ENCODE assay signal across 1 cellular context in genomic region chr9:128424268-128424780, GRCh38.
TF ChIP-seq lines count a peak whose summit lies in the region.

No MANE protein-coding gene starts in this region.

TF ChIP-seq in IMR-90, 13 proteins besides CTCF, POLR2A, EP300 and RAD21:
- TF ChIP-seq RFX5 (IDR thresholded peaks at IDR 0.05; ENCODE audit: low read depth, low read length) (no peak), FOS (IDR thresholded peaks at IDR 0.05; ENCODE audit: low read depth, low read length) (no peak), ELK1 (IDR thresholded peaks at IDR 0.05; ENCODE audit: borderline replicate concordance, low read depth, low read length) (no peak), MAZ (IDR thresholded peaks at IDR 0.05; ENCODE audit: borderline replicate concordance, low read depth, low read length) (no peak), USF2 (IDR thresholded peaks at IDR 0.05; ENCODE audit: low read depth, low read length) (no peak), MXI1 (IDR thresholded peaks at IDR 0.05; ENCODE audit: borderline replicate concordance, low read depth, low read length) (no peak), RCOR1 (IDR thresholded peaks at IDR 0.05; ENCODE audit: insufficient replicate concordance, low read length) (no peak), CEBPB (IDR thresholded peaks at IDR 0.05; ENCODE audit: low read depth, low read length) (no peak), CHD1 (IDR thresholded peaks at IDR 0.05; ENCODE audit: low read depth, low read length) (no peak), SMC3 (IDR thresholded peaks at IDR 0.05; ENCODE audit: low read depth, low read length) (no peak), NFE2L2 (IDR thresholded peaks at IDR 0.05; ENCODE audit: low read depth, low read length) (no peak)
